1 cellular context compared by ENCODE assay signal in genomic region chr12:54331461-54331860, GRCh38.
TF ChIP-seq lines count a peak whose summit lies in the region.

No MANE protein-coding gene starts in this region.

TF ChIP-seq in K562, 482 proteins besides CTCF, POLR2A, EP300 and RAD21:
- TF ChIP-seq TCFL5 (CRISPR knock-in tag; conservative IDR thresholded peaks at IDR 0.05) (no peak), ASH1L (IDR thresholded peaks at IDR 0.05; ENCODE audit: borderline replicate concordance, low read depth, partially characterized antibody) (no peak), SREBF1 (IDR thresholded peaks at IDR 0.05; ENCODE audit: borderline replicate concordance, low read depth, low read length) (no peak), THAP7 (CRISPR knock-in tag; IDR thresholded peaks at IDR 0.05) (no peak), NR4A1 (CRISPR knock-in tag; IDR thresholded peaks at IDR 0.05) (no peak), NR4A1 (tag; IDR thresholded peaks at IDR 0.05) (no peak), SAFB2 (IDR thresholded peaks at IDR 0.05; ENCODE audit: borderline replicate concordance, low read depth, low read length, severe bottlenecking) (no peak), IFI16 (CRISPR knock-in tag; IDR thresholded peaks at IDR 0.05) (no peak), RAD51 (IDR thresholded peaks at IDR 0.05; ENCODE audit: borderline replicate concordance, low read depth) (no peak), ZBTB34 (CRISPR knock-in tag; IDR thresholded peaks at IDR 0.05) (no peak), IRF1 (CRISPR knock-in tag; IDR thresholded peaks at IDR 0.05; ENCODE audit: borderline replicate concordance) (no peak), ZKSCAN3 (CRISPR knock-in tag; IDR thresholded peaks at IDR 0.05) (no peak), GMEB1 (CRISPR knock-in tag; IDR thresholded peaks at IDR 0.05) (no peak)
